8 cellular contexts compared by ENCODE assay signal in genomic region chr17:75764711-75765421, GRCh38. TPM values are rescaled to one million over a fixed set of nuclear protein-coding genes. Genes with fewer than 3 reads are reported as not detected.
DNase-seq lines count a peak whose midpoint lies in the region; ATAC-seq and TF ChIP-seq lines count a peak whose summit lies in the region.

Gene GALK1, minus strand, starts transcription at chr17:75765192. Its CDS starts 56 bp downstream, at chr17:75765136.

- peak within 1 kb of the TSS; percentile 35 to 66 for H3K9ac ChIP-seq in liver (ENCODE audit: low read depth in 1 of 2, low read length in 2 of 2)

- peaks cover 2% of the 10 kb centered on the region for H3K27me3 Mint-ChIP-seq in dendritic cell treated with granulocyte-macrophage colony-stimulating factor and Interleukin-4, amounts not matched to agents 40 ng/mL and 50 ng/mL, for 4 days

- peak in 1 of 2 donors; percentile 66 for TF ChIP-seq RAD21 in liver (IDR thresholded peaks at IDR 0.05)

- H3K27ac Mint-ChIP-seq in dendritic cell treated with granulocyte-macrophage colony-stimulating factor and Interleukin-4, amounts not matched to agents 40 ng/mL and 50 ng/mL, for 4 days = peak within 1 kb of the TSS; percentile 79

- WGBS in liver = under 1% methylated on average over 71 of the region's 71 CpGs

- H3K4me1 Mint-ChIP-seq in dendritic cell treated with granulocyte-macrophage colony-stimulating factor and Interleukin-4, amounts not matched to agents 40 ng/mL and 50 ng/mL, for 4 days (ENCODE audit: low read depth) = peaks cover 27% of the 10 kb centered on the region

- H3K9me3 ChIP-seq in liver (ENCODE audit: control insufficient read depth in 4 of 4, low read length in 3 of 4) = no peaks in the 10 kb centered on the region

- peaks cover 25% of the 10 kb centered on the region for H3K36me3 Mint-ChIP-seq in dendritic cell treated with granulocyte-macrophage colony-stimulating factor and Interleukin-4, amounts not matched to agents 40 ng/mL and 50 ng/mL, for 4 days (ENCODE audit: low read depth)

- no peaks in the 10 kb centered on the region for H3K9me3 Mint-ChIP-seq in dendritic cell treated with granulocyte-macrophage colony-stimulating factor and Interleukin-4, amounts not matched to agents 40 ng/mL and 50 ng/mL, for 4 days

- H3K27me3 ChIP-seq in liver (ENCODE audit: control insufficient read depth in 4 of 4, insufficient read depth in 4 of 4, low read length in 3 of 4) = no peaks in the 10 kb centered on the region

- H3K4me3 ChIP-seq in HFF-Myc (replicated peaks; ENCODE audit: low read depth, low read length) (peak within 1 kb of the TSS; percentile 60), liver (ENCODE audit: low read depth in 1 of 3, low read length in 3 of 3) (peak within 1 kb of the TSS; percentile 80 to 89 (median 89))

- peak within 1 kb of the TSS; percentile 76 to 95 for H3K27ac ChIP-seq in liver (ENCODE audit: low read depth in 1 of 2, low read length in 2 of 2)

- intact Hi-C loops in dendritic cell treated with granulocyte-macrophage colony-stimulating factor and Interleukin-4, amounts not matched to agents 40 ng/mL and 50 ng/mL, for 4 days (cut with micrococcal nuclease) = loop anchor here (5.0 kb wide), 1 partner anchor 67 kb away; no protein-coding TSS in a partner anchor

- TF ChIP-seq CTCF in GM12873 (IDR thresholded peaks at IDR 0.05; ENCODE audit: insufficient read depth, low read depth, low read length, missing control alignments) (peak; percentile 71), HFF-Myc (IDR thresholded peaks at IDR 0.05; ENCODE audit: low read depth, low read length, missing control alignments) (peak; percentile 51), liver (IDR thresholded peaks at IDR 0.05; ENCODE audit: low read depth, low read length, missing input control) (peak; percentile 48)

- peaks cover 0 to 2% (median 0%) of the 10 kb centered on the region in 4 donors for H3K36me3 ChIP-seq in liver (ENCODE audit: control insufficient read depth in 4 of 4, insufficient read depth in 3 of 4, low read depth in 1 of 4, low read length in 3 of 4)

- DNase-seq in HFF-Myc (ENCODE audit: extremely low read depth, low read depth) (no peak), NCI-H2196 treated with DMSO at 0.1 percent for 48 hours (lab: John Stamatoyannopoulos, UW; ENCODE audit: unreplicated experiment) (peak; percentile 53)
- DNase-seq in activated CD4-positive, alpha-beta T cell treated with anti-CD3 and anti-CD28 coated beads for 48 hours = peak; percentile 81
- peak; percentile 71 for DNase-seq in stimulated activated CD4-positive, alpha-beta T cell treated with anti-CD3 and anti-CD28 coated beads, Interleukin-4, amount 100 ng/mL, for 24 hours

- peak within 1 kb of the TSS; percentile 79 for H3K4me3 Mint-ChIP-seq in dendritic cell treated with granulocyte-macrophage colony-stimulating factor and Interleukin-4, amounts not matched to agents 40 ng/mL and 50 ng/mL, for 4 days

- H3K4me1 ChIP-seq in liver (ENCODE audit: control insufficient read depth in 4 of 4, insufficient read depth in 4 of 4, low read length in 3 of 4) = peaks cover 10 to 33% (median 27%) of the 10 kb centered on the region in 4 donors

- no peak for ATAC-seq in GM18873 (IDR thresholded peaks at IDR 0.05; ENCODE audit: low FRiP score, unreplicated experiment)

TF ChIP-seq in liver, 16 proteins besides CTCF, POLR2A, EP300 and RAD21:
- TF ChIP-seq NR2F2 (IDR thresholded peaks at IDR 0.05) (no peak), FOXA2 (IDR thresholded peaks at IDR 0.05) (no peak), HNF4G (IDR thresholded peaks at IDR 0.05) (no peak), SP1 (IDR thresholded peaks at IDR 0.05) (peak; percentile 25)
TF ChIP-seq in liver: peak in this region for 1.

RNA-seq across cellular contexts. Expression of gene GALK1, which starts in this region (rescaled TPM):
- 100 to 1,000 TPM in 1 of 2 donors, 10 to 100 TPM in 1; 80.3 to 111 TPM for total RNA-seq in liver
- 100 to 1,000 TPM in 1 of 2 donors, 10 to 100 TPM in 1; 59.0 to 230 TPM for polyA plus RNA-seq in liver
